11 cellular contexts compared by ENCODE assay signal in the genomic region with DNA sequence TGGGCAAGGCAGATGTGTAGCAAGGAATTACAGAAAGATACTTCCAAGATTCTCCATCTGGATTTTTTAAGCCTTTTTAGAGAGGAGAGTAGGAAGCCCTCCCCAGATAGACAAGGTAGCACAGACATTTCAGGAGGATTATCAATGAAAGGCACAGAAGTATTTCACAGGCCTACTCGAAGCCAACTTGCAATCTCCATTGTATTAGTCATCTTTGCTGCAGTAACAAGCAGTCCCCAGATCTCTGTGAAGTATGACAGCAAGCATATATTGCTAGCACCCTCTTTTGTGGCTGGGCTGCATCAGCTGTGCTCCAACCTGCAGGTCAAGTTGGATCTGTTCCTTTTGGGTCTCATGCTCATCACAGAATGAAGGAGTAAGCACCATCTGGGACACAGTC.
"Had no signal": no experiment of that assay in that cellular context is flagged by ENCODE, and none has a peak within 500 bp of the region (broad histone marks: within the 10 kb centered on the region; RNA-seq: fewer than 3 reads in every experiment).

No MANE protein-coding gene starts in this region.

- H3K36me3 ChIP-seq: HAP-1 had no signal

- H3K27ac ChIP-seq: GM23248 had no signal

- DNase-seq: GM23248, GOT3, H7, H9, HCEC 1CT, HFFc6 had no signal

- H3K9me3 ChIP-seq: HAP-1 had no signal

- H2AFZ ChIP-seq: GM23248, GM23338 had no signal

- H3K9ac ChIP-seq: GM23248 had no signal

- H3K4me3 ChIP-seq: GM23248, GM23338, HAP-1 had no signal

- H3K4me1 ChIP-seq: HAP-1 had no signal

- H3K4me2 ChIP-seq: GM23338 had no signal

- FAIRE-seq: H1, H54 had no signal

- ATAC-seq: GM23338, HCT116 had no signal
